In genomic region chr12:65655074-65655493, GRCh38 we compare ENCODE assay signal across 25 cellular contexts.
DNase-seq lines count a peak whose midpoint lies in the region; ATAC-seq, FAIRE-seq and TF ChIP-seq lines count a peak whose summit lies in the region.
"Had no signal": no experiment of that assay in that cellular context is flagged by ENCODE, and none has a peak within 500 bp of the region (broad histone marks: within the 10 kb centered on the region; RNA-seq: fewer than 3 reads in every experiment).

No MANE protein-coding gene starts in this region.

- H3K9me3 ChIP-seq in astrocyte (ENCODE audit: insufficient read depth, low read depth, low read length): no peaks in the 10 kb centered on the region
- H3K9me3 ChIP-seq in heart left ventricle: no peaks in the 10 kb centered on the region
- H3K9me3 ChIP-seq: gastroesophageal sphincter, mucosa of descending colon, psoas muscle had no signal

- H2AFZ ChIP-seq in astrocyte (ENCODE audit: low read depth, low read length): no peak overlapping the region

- H3K4me1 ChIP-seq in astrocyte (ENCODE audit: insufficient read depth, low read length) (peaks cover 31% of the 10 kb centered on the region), heart left ventricle (no peaks in the 10 kb centered on the region)
- H3K4me1 ChIP-seq: gastroesophageal sphincter, psoas muscle had no signal

- in situ Hi-C loops in ACHN (cut with HindIII; ENCODE audit: low pct_ligation_motif_present, low pct_unique_long_range_greater_than_20kb, low sequenced_read_pairs): no loop called here

- H3K27ac Mint-ChIP-seq in astrocyte (ENCODE audit: unreplicated experiment) (peak overlapping the region; percentile 12), endothelial cell (ENCODE audit: unreplicated experiment) (no peak overlapping the region)
- H3K27ac Mint-ChIP-seq: activated B cell treated with CpG ODN at 0.5 μM for 24 hours; activated CD4-positive, alpha-beta memory T cell treated with anti-CD3 and anti-CD28 coated beads, Interleukin-2, amount 10 ng/mL, durations not matched to agents 7 days and 5 days; activated naive CD4-positive, alpha-beta T cell treated with anti-CD3 and anti-CD28 coated beads for 36 hours; activated T-cell treated with anti-CD3 and anti-CD28 coated beads, Interleukin-2, amount 50 U/mL, for 24 hours; CD14-positive monocyte; T-helper 1 cell treated with Interleukin-12 subunit alpha and Interleukin-12 subunit beta and Interleukin-4 antibody, amounts not matched to agents 30 μg/mL and 1 μg/mL, for 36 hours had no signal

- peak overlapping the region; percentile 69 for H3K9ac ChIP-seq in astrocyte (ENCODE audit: low read length)

- H4K20me1 ChIP-seq in astrocyte (ENCODE audit: insufficient read depth, low read length): no peaks in the 10 kb centered on the region

- WGBS in heart left ventricle, 4 donors: 78 to 89% (median 85%) methylated on average over 7 of the region's 7 CpGs

- H3K79me2 ChIP-seq in astrocyte (ENCODE audit: insufficient read depth, low read length): no peaks in the 10 kb centered on the region

- H3K36me3 ChIP-seq in astrocyte (ENCODE audit: insufficient read depth, low read length): no peaks in the 10 kb centered on the region
- H3K36me3 ChIP-seq in heart left ventricle: no peaks in the 10 kb centered on the region
- H3K36me3 ChIP-seq: gastroesophageal sphincter had no signal

- ATAC-seq in heart left ventricle: no peak
- ATAC-seq: gastroesophageal sphincter, mucosa of descending colon, psoas muscle had no signal

- no peak for TF ChIP-seq CTCF in astrocyte (IDR thresholded peaks at IDR 0.05; ENCODE audit: insufficient read depth, low read depth, low read length)
- TF ChIP-seq CTCF in fibroblast of villous mesenchyme (IDR thresholded peaks at IDR 0.05; ENCODE audit: insufficient read depth, low read depth, low read length): no peak
- no peak for TF ChIP-seq CTCF in heart left ventricle (IDR thresholded peaks at IDR 0.05)
- no peak for TF ChIP-seq CTCF in endothelial cell (IDR thresholded peaks at IDR 0.05; ENCODE audit: unreplicated experiment)
- TF ChIP-seq CTCF in coronary artery (IDR thresholded peaks at IDR 0.05): no peak

- H3K4me3 ChIP-seq in astrocyte (ENCODE audit: insufficient read depth, low read depth, low read length): no peak overlapping the region
- no peak overlapping the region for H3K4me3 ChIP-seq in fibroblast of villous mesenchyme (ENCODE audit: low read depth, low read length)
- no peak overlapping the region for H3K4me3 ChIP-seq in heart left ventricle
- H3K4me3 ChIP-seq in coronary artery: no peak overlapping the region
- H3K4me3 ChIP-seq: gastroesophageal sphincter, mucosa of descending colon, psoas muscle had no signal

- peak; percentile 36 for DNase-seq in ACHN
- DNase-seq in NCI-H226: peak; percentile 74
- DNase-seq in astrocyte (ENCODE audit: low read depth): peak; percentile 53
- peak; percentile 89 for DNase-seq in fibroblast of villous mesenchyme (ENCODE audit: low read depth)
- DNase-seq in heart left ventricle: no peak
- DNase-seq in activated CD4-positive, alpha-beta T cell treated with anti-CD3 and anti-CD28 coated beads, Interleukin-2, amount 50 U/mL, for 4 hours: no peak
- DNase-seq in endothelial cell (ENCODE audit: low spot score): no peak
- DNase-seq in coronary artery (ENCODE audit: low spot score): no peak
- DNase-seq: activated B cell treated with CpG ODN at 0.5 μM for 24 hours; activated CD4-positive, alpha-beta memory T cell treated with anti-CD3 and anti-CD28 coated beads, Interleukin-2, amount 10 ng/mL, durations not matched to agents 7 days and 5 days; activated naive CD4-positive, alpha-beta T cell treated with anti-CD3 and anti-CD28 coated beads for 36 hours; activated T-cell treated with anti-CD3 and anti-CD28 coated beads, Interleukin-2, amount 50 U/mL, for 24 hours; anterior cingulate cortex; mucosa of descending colon; NCI-H1048; NCI-H2081 treated with DMSO at 0.1 percent for 48 hours; NCI-H524; psoas muscle; Right ventricle myocardium superior; stimulated activated CD4-positive, alpha-beta T cell treated with anti-CD3 and anti-CD28 coated beads, Interleukin-12 subunit alpha, Interleukin-12 subunit beta, amount 100 ng/mL, for 4 hours; stimulated activated CD8-positive, alpha-beta memory T cell treated with anti-CD3 and anti-CD28 coated beads, Interleukin-4, amount 100 ng/mL, for 48 hours had no signal

- intact Hi-C loops in heart left ventricle (cut with DNase I): no loop called here

- H3K27me3 ChIP-seq in astrocyte (ENCODE audit: insufficient read depth, low read length) (no peaks in the 10 kb centered on the region), heart left ventricle (peaks cover 0 to 6% (median 0%) of the 10 kb centered on the region in 9 donors)
- H3K27me3 ChIP-seq: gastroesophageal sphincter had no signal

- TF ChIP-seq POLR2A in heart left ventricle (IDR thresholded peaks at IDR 0.05): no peak

- H3K4me1 Mint-ChIP-seq in astrocyte (ENCODE audit: low read depth, unreplicated experiment): peaks cover 53% of the 10 kb centered on the region
- peaks cover 7% of the 10 kb centered on the region for H3K4me1 Mint-ChIP-seq in endothelial cell (ENCODE audit: unreplicated experiment)
- H3K4me1 Mint-ChIP-seq: activated B cell treated with CpG ODN at 0.5 μM for 24 hours, neural crest cell had no signal

- H3K27ac ChIP-seq in astrocyte (ENCODE audit: low read depth, low read length) (peak overlapping the region; percentile 97), heart left ventricle (no peak overlapping the region), coronary artery (no peak overlapping the region)
- H3K27ac ChIP-seq: gastroesophageal sphincter, psoas muscle had no signal

- no peak for FAIRE-seq in astrocyte (lab: Jason Lieb, UNC)

- H3K27me3 Mint-ChIP-seq in astrocyte (ENCODE audit: low read depth, unreplicated experiment) (no peaks in the 10 kb centered on the region), endothelial cell (ENCODE audit: unreplicated experiment) (no peaks in the 10 kb centered on the region)
- H3K27me3 Mint-ChIP-seq: activated B cell treated with CpG ODN at 0.5 μM for 24 hours had no signal

- H3K4me3 Mint-ChIP-seq in astrocyte (ENCODE audit: unreplicated experiment) (no peak overlapping the region), endothelial cell (ENCODE audit: unreplicated experiment) (no peak overlapping the region)
- H3K4me3 Mint-ChIP-seq: activated B cell treated with CpG ODN at 0.5 μM for 24 hours; activated CD4-positive, alpha-beta memory T cell treated with anti-CD3 and anti-CD28 coated beads, Interleukin-2, amount 10 ng/mL, durations not matched to agents 7 days and 5 days; activated naive CD4-positive, alpha-beta T cell treated with anti-CD3 and anti-CD28 coated beads for 36 hours; activated T-cell treated with anti-CD3 and anti-CD28 coated beads, Interleukin-2, amount 50 U/mL, for 24 hours; CD14-positive monocyte; neural crest cell; T-helper 1 cell treated with Interleukin-12 subunit alpha and Interleukin-12 subunit beta and Interleukin-4 antibody, amounts not matched to agents 30 μg/mL and 1 μg/mL, for 36 hours had no signal

- no peak overlapping the region for H3K4me2 ChIP-seq in astrocyte (ENCODE audit: low read length)

- peaks cover 2% of the 10 kb centered on the region for H3K9me3 Mint-ChIP-seq in astrocyte (ENCODE audit: unreplicated experiment)
- H3K9me3 Mint-ChIP-seq in endothelial cell (ENCODE audit: unreplicated experiment): no peaks in the 10 kb centered on the region
- H3K9me3 Mint-ChIP-seq: activated B cell treated with CpG ODN at 0.5 μM for 24 hours; activated CD4-positive, alpha-beta memory T cell treated with anti-CD3 and anti-CD28 coated beads, Interleukin-2, amount 10 ng/mL, durations not matched to agents 7 days and 5 days; T-helper 1 cell treated with Interleukin-12 subunit alpha and Interleukin-12 subunit beta and Interleukin-4 antibody, amounts not matched to agents 30 μg/mL and 1 μg/mL, for 36 hours had no signal

- H3K36me3 Mint-ChIP-seq in astrocyte (ENCODE audit: low read depth, unreplicated experiment): no peaks in the 10 kb centered on the region
- H3K36me3 Mint-ChIP-seq in endothelial cell (ENCODE audit: low read depth, unreplicated experiment): no peaks in the 10 kb centered on the region
- H3K36me3 Mint-ChIP-seq: CD14-positive monocyte had no signal

Comparison
In these comparisons a context has a peak if more than half of its experiments do, and no peak if none do; other contexts are left out.
1. DNase-seq: peak in ACHN (single experiment), NCI-H226 (single experiment), astrocyte (single experiment) and fibroblast of villous mesenchyme (single experiment); none in heart left ventricle (0 of 5), activated CD4-positive, alpha-beta T cell treated with anti-CD3 and anti-CD28 coated beads, Interleukin-2, amount 50 U/mL, for 4 hours (0 of 2), endothelial cell (single experiment) and coronary artery (single experiment).